In genomic region chr1:228667224-228667623, GRCh38 we compare ENCODE assay signal across 25 cellular contexts.
DNase-seq lines count a peak whose midpoint lies in the region; ATAC-seq, FAIRE-seq and TF ChIP-seq lines count a peak whose summit lies in the region.
"Had no signal": no experiment of that assay in that cellular context is flagged by ENCODE, and none has a peak within 500 bp of the region (broad histone marks: within the 10 kb centered on the region; RNA-seq: fewer than 3 reads in every experiment).

No MANE protein-coding gene starts in this region.

- ATAC-seq in HG02852 (IDR thresholded peaks at IDR 0.05; ENCODE audit: unreplicated experiment) (no peak), GM19035 (IDR thresholded peaks at IDR 0.05; ENCODE audit: unreplicated experiment) (no peak)
- ATAC-seq: Panc1 had no signal

- no peak for FAIRE-seq in small intestine (lab: Jason Lieb, UNC)
- FAIRE-seq: GM12892, GM19239, H54 had no signal

- H3K4me1 ChIP-seq in KMS-11 (ENCODE audit: low read depth, poor library complexity, severe bottlenecking) (peaks cover 38% of the 10 kb centered on the region), hepatocyte (ENCODE audit: insufficient read depth) (peaks cover 5% of the 10 kb centered on the region), small intestine (ENCODE audit: control insufficient read depth in 2 of 2, insufficient read depth in 1 of 2, low read depth in 1 of 2, low read length in 1 of 2) (peaks cover 0 to 2% of the 10 kb centered on the region in 2 donors)
- H3K4me1 ChIP-seq: BE2C had no signal

- peak overlapping the region; percentile 55; the same call in 1 of the 2 replicates for H3K27ac ChIP-seq in KMS-11
- H3K27ac ChIP-seq in hepatocyte = peak overlapping the region; percentile 60
- H3K27ac ChIP-seq in small intestine (ENCODE audit: low read depth in 1 of 2, low read length in 1 of 2) = peak overlapping the region in 1 of 2 donors; percentile 1
- H3K27ac ChIP-seq: RWPE1 had no signal

- no peaks in the 10 kb centered on the region for H3K27me3 ChIP-seq in KMS-11 (ENCODE audit: insufficient read depth, low read depth)
- no peaks in the 10 kb centered on the region for H3K27me3 ChIP-seq in hepatocyte
- no peaks in the 10 kb centered on the region for H3K27me3 ChIP-seq in small intestine (ENCODE audit: control insufficient read depth in 2 of 2, insufficient read depth in 2 of 2, low read length in 2 of 2)
- H3K27me3 ChIP-seq: BE2C had no signal

- H2AFZ ChIP-seq in KMS-11 (ENCODE audit: low read depth) (no peak overlapping the region), hepatocyte (no peak overlapping the region)

- H3K79me2 ChIP-seq in KMS-11 (ENCODE audit: insufficient read depth, low read depth) (no peaks in the 10 kb centered on the region), hepatocyte (no peaks in the 10 kb centered on the region)

- H3K4me3 ChIP-seq in KMS-11 (IDR thresholded peaks at IDR 0.05; ENCODE audit: insufficient read depth, low read depth, low read length) (no peak overlapping the region), hepatocyte (no peak overlapping the region), small intestine (ENCODE audit: low read depth in 1 of 2, low read length in 2 of 2) (no peak overlapping the region)

- H3K9me2 ChIP-seq in hepatocyte (replicated peaks; ENCODE audit: insufficient read depth) = no peaks in the 10 kb centered on the region

- H3K9me3 ChIP-seq in hepatocyte (ENCODE audit: low read depth) = no peaks in the 10 kb centered on the region
- H3K9me3 ChIP-seq in small intestine (ENCODE audit: control insufficient read depth, low read depth) = no peaks in the 10 kb centered on the region
- H3K9me3 ChIP-seq: BE2C had no signal

- 60% methylated on average over 3 of the region's 3 CpGs for WGBS in hepatocyte (ENCODE audit: low lambda C conversion rate, missing lambda C conversion rate)
- WGBS in small intestine, 3 donors = 50 to 66% (median 64%) methylated on average over 3 of the region's 3 CpGs

- no peak overlapping the region for H3K9ac ChIP-seq in KMS-11

- DNase-seq in hepatocyte (ENCODE audit: low spot score) = no peak
- peak; percentile 44 for DNase-seq in small intestine
- DNase-seq in C1 segment of cervical spinal cord (lab: John Stamatoyannopoulos, UW) = no peak
- no peak for DNase-seq in LoVo (ENCODE audit: low spot score)
- DNase-seq: ACHN, BE2C, DMS153, DND-41, IMR-90, KG1, NCI-H1092, NCI-H1417 treated with DMSO at 0.1 percent for 48 hours, NCI-H1694 treated with DMSO at 0.1 percent for 48 hours, NCI-H2081, NCI-H2227 treated with DMSO at 0.1 percent for 48 hours, NCI-H526 treated with DMSO at 0.1 percent for 48 hours, SHP77 had no signal

- no peak for TF ChIP-seq CTCF in KMS-11 (conservative IDR thresholded peaks at IDR 0.05; ENCODE audit: low read depth, low read length)
- no peak for TF ChIP-seq CTCF in hepatocyte (IDR thresholded peaks at IDR 0.05; ENCODE audit: poor library complexity)

- H4K20me1 ChIP-seq in KMS-11 (ENCODE audit: insufficient read depth) (no peaks in the 10 kb centered on the region), hepatocyte (ENCODE audit: insufficient read depth, poor library complexity, severe bottlenecking) (no peaks in the 10 kb centered on the region)

- H3K4me2 ChIP-seq in KMS-11 (no peak overlapping the region), hepatocyte (no peak overlapping the region)

- no peaks in the 10 kb centered on the region for H3K36me3 ChIP-seq in KMS-11 (ENCODE audit: insufficient read depth)
- no peaks in the 10 kb centered on the region for H3K36me3 ChIP-seq in hepatocyte (replicated peaks; ENCODE audit: insufficient read depth, low read depth)
- H3K36me3 ChIP-seq in small intestine (ENCODE audit: control insufficient read depth in 2 of 2, insufficient read depth in 2 of 2, low read length in 2 of 2) = no peaks in the 10 kb centered on the region
- H3K36me3 ChIP-seq: BE2C had no signal
